Comparison of ENCODE assay signal across 14 cellular contexts in genomic region chr1:110012100-110012499, GRCh38. TPM values are rescaled to one million over a fixed set of nuclear protein-coding genes. Genes with fewer than 3 reads are reported as not detected.
DNase-seq lines count a peak whose midpoint lies in the region; ATAC-seq and TF ChIP-seq lines count a peak whose summit lies in the region.
"Had no signal": no experiment of that assay in that cellular context is flagged by ENCODE, and none has a peak within 500 bp of the region (broad histone marks: within the 10 kb centered on the region; RNA-seq: fewer than 3 reads in every experiment).

No MANE protein-coding gene starts in this region.

- peak overlapping the region; percentile 68 for H3K27ac ChIP-seq in OCI-LY1 (ENCODE audit: low read depth, low read length, poor library complexity, severe bottlenecking)

- no peak for DNase-seq in stimulated activated naive CD8-positive, alpha-beta T cell treated with anti-CD3 and anti-CD28 coated beads, Interleukin-15, Interleukin-2, amounts not matched to agents 100 U/mL and 50 U/mL, for 24 hours
- DNase-seq in stimulated activated naive CD8-positive, alpha-beta T cell treated with anti-CD3 and anti-CD28 coated beads, Interleukin-15, amount 100 ng/mL, for 72 hours = no peak
- DNase-seq in DMS153 treated with DMSO at 0.1 percent for 48 hours (lab: John Stamatoyannopoulos, UW; ENCODE audit: unreplicated experiment) (no peak), left ventricle myocardium superior (no peak), hepatic stellate cell (ENCODE audit: low spot score) (no peak), left lobe of liver (ENCODE audit: low spot score) (no peak)
- DNase-seq: amniotic stem cell, heart right ventricle, NCI-H1694 treated with DMSO at 0.1 percent for 48 hours had no signal

- no peak overlapping the region for H3K4me3 ChIP-seq in OCI-LY1 (ENCODE audit: low read depth, low read length, poor library complexity, severe bottlenecking)
- H3K4me3 ChIP-seq: heart right ventricle had no signal

- no peaks in the 10 kb centered on the region for H3K4me1 Mint-ChIP-seq in stimulated activated naive CD8-positive, alpha-beta T cell treated with anti-CD3 and anti-CD28 coated beads, Interleukin-15, amount 100 ng/mL, for 72 hours

- peaks cover 16% of the 10 kb centered on the region for H3K4me1 ChIP-seq in OCI-LY1 (ENCODE audit: insufficient read depth, low read length, severe bottlenecking)

- ATAC-seq in stimulated activated naive CD8-positive, alpha-beta T cell treated with anti-CD3 and anti-CD28 coated beads, Interleukin-15, Interleukin-2, amounts not matched to agents 100 U/mL and 50 U/mL, for 24 hours = peak; percentile 14
- ATAC-seq in stimulated activated naive CD8-positive, alpha-beta T cell treated with anti-CD3 and anti-CD28 coated beads, Interleukin-15, amount 100 ng/mL, for 72 hours = no peak
- ATAC-seq in HG02885 (IDR thresholded peaks at IDR 0.05; ENCODE audit: poor library complexity, unreplicated experiment) (peak; percentile 66), left ventricle myocardium superior (no peak), left lobe of liver (no peak)

- no peaks in the 10 kb centered on the region for H3K9me3 ChIP-seq in OCI-LY1 (ENCODE audit: low read length)
- H3K9me3 ChIP-seq: heart right ventricle had no signal

- intact Hi-C loops in left ventricle myocardium superior (cut with micrococcal nuclease) = no loop called here

- H3K27me3 ChIP-seq in OCI-LY1 (ENCODE audit: insufficient read depth, low read length) = no peaks in the 10 kb centered on the region
- H3K27me3 ChIP-seq: heart right ventricle had no signal

- H2AFZ ChIP-seq in OCI-LY1 (ENCODE audit: low read length) = no peak overlapping the region

- no peaks in the 10 kb centered on the region for H3K79me2 ChIP-seq in OCI-LY1 (ENCODE audit: insufficient read depth, low read length)

- no peak for TF ChIP-seq CTCF in OCI-LY1 (IDR thresholded peaks at IDR 0.05; ENCODE audit: low read length)

- H3K9me2 ChIP-seq in OCI-LY1 (ENCODE audit: low read depth, low read length) = no peaks in the 10 kb centered on the region

- H3K4me2 ChIP-seq in OCI-LY1 (ENCODE audit: low read length) = no peak overlapping the region

- H4K20me1 ChIP-seq in OCI-LY1 (ENCODE audit: insufficient read depth, low read length) = no peaks in the 10 kb centered on the region

- H3K4me3 Mint-ChIP-seq in stimulated activated naive CD8-positive, alpha-beta T cell treated with anti-CD3 and anti-CD28 coated beads, Interleukin-15, amount 100 ng/mL, for 72 hours = no peak overlapping the region
- H3K4me3 Mint-ChIP-seq: T-helper 1 cell treated with Interleukin-12 subunit alpha and Interleukin-12 subunit beta and Interleukin-4 antibody, amounts not matched to agents 30 μg/mL and 1 μg/mL, for 36 hours had no signal

- H3K9me3 Mint-ChIP-seq in stimulated activated naive CD8-positive, alpha-beta T cell treated with anti-CD3 and anti-CD28 coated beads, Interleukin-15, amount 100 ng/mL, for 72 hours = no peaks in the 10 kb centered on the region
- H3K9me3 Mint-ChIP-seq: T-helper 1 cell treated with Interleukin-12 subunit alpha and Interleukin-12 subunit beta and Interleukin-4 antibody, amounts not matched to agents 30 μg/mL and 1 μg/mL, for 36 hours had no signal

- no peaks in the 10 kb centered on the region for H3F3A ChIP-seq in OCI-LY1 (ENCODE audit: insufficient read depth, low read length)

- no peak overlapping the region for H3K9ac ChIP-seq in OCI-LY1 (ENCODE audit: low read length)

- H3K36me3 ChIP-seq in OCI-LY1 (ENCODE audit: insufficient read depth, low read length) = peaks cover 73% of the 10 kb centered on the region; the same call in 1 of the 2 replicates

- H3K27me3 Mint-ChIP-seq in stimulated activated naive CD8-positive, alpha-beta T cell treated with anti-CD3 and anti-CD28 coated beads, Interleukin-15, amount 100 ng/mL, for 72 hours = no peaks in the 10 kb centered on the region

- no peak overlapping the region for H3K27ac Mint-ChIP-seq in stimulated activated naive CD8-positive, alpha-beta T cell treated with anti-CD3 and anti-CD28 coated beads, Interleukin-15, amount 100 ng/mL, for 72 hours

RNA-seq across cellular contexts. Expression of gene STRIP1, which starts 22.3 kb away (rescaled TPM):
- 17.2 TPM for total RNA-seq in left ventricle myocardium superior
- total RNA-seq in left lobe of liver = 12.5 TPM

RNA-seq across cellular contexts. Expression of gene AHCYL1, which starts 27.5 kb away (rescaled TPM):
- total RNA-seq in left ventricle myocardium superior = 43.8 TPM
- total RNA-seq in left lobe of liver = 59.9 TPM

RNA-seq across cellular contexts. Expression of gene ALX3, which starts 58.4 kb away (rescaled TPM):
- total RNA-seq in left ventricle myocardium superior (not detected), left lobe of liver (not detected)
- total RNA-seq: H1, heart right ventricle, pulmonary artery endothelial cell had no signal

Comparison
In these comparisons a context has a peak if more than half of its experiments do, and no peak if none do; other contexts are left out.
1. ATAC-seq: peak in stimulated activated naive CD8-positive, alpha-beta T cell treated with anti-CD3 and anti-CD28 coated beads, Interleukin-15, Interleukin-2, amounts not matched to agents 100 U/mL and 50 U/mL, for 24 hours (single experiment) and HG02885 (single experiment); none in stimulated activated naive CD8-positive, alpha-beta T cell treated with anti-CD3 and anti-CD28 coated beads, Interleukin-15, amount 100 ng/mL, for 72 hours (single experiment), left ventricle myocardium superior (single experiment) and left lobe of liver (single experiment).